Comparison of ENCODE assay signal across 15 cellular contexts in genomic region chr6:40299666-40300065, GRCh38.
DNase-seq lines count a peak whose midpoint lies in the region; ATAC-seq and TF ChIP-seq lines count a peak whose summit lies in the region.
"Had no signal": no experiment of that assay in that cellular context is flagged by ENCODE, and none has a peak within 500 bp of the region (broad histone marks: within the 10 kb centered on the region; RNA-seq: fewer than 3 reads in every experiment).

No MANE protein-coding gene starts in this region.

- H3K27me3 ChIP-seq in foreskin keratinocyte, result no peaks in the 10 kb centered on the region
- H3K27me3 ChIP-seq: BLaER1 treated with 17β-estradiol and CSF1 and Interleukin-3, amounts not matched to agents 10 nM and 100 nM had no signal

- H3K27ac ChIP-seq in foreskin keratinocyte, result no peak overlapping the region
- H3K27ac ChIP-seq: 22Rv1; BLaER1 treated with 17β-estradiol and CSF1 and Interleukin-3, amounts not matched to agents 10 nM and 100 nM had no signal

- no peak for TF ChIP-seq CTCF in foreskin keratinocyte (conservative IDR thresholded peaks at IDR 0.05)

- peak; percentile 37 for DNase-seq in DMS79 treated with DMSO at 0.1 percent for 48 hours (lab: John Stamatoyannopoulos, UW)
- no peak for DNase-seq in DMS79 (lab: John Stamatoyannopoulos, UW)
- DNase-seq in amygdala (lab: John Stamatoyannopoulos, UW), result peak in 37 of 56 donors; percentile 6 to 76 (median 35)
- DNase-seq in hippocampal formation (lab: John Stamatoyannopoulos, UW), result peak; percentile 24 to 43
- peak; percentile 16 for DNase-seq in putamen (ENCODE audit: low spot score)
- no peak for DNase-seq in foreskin keratinocyte
- no peak for DNase-seq in kidney tubule cell (ENCODE audit: low spot score)
- DNase-seq: DMS153, NCI-H2227 treated with DMSO at 0.1 percent for 48 hours, SHP77 treated with DMSO at 0.1 percent for 48 hours had no signal

- H3K4me1 ChIP-seq in foreskin keratinocyte, result no peaks in the 10 kb centered on the region
- H3K4me1 ChIP-seq: BLaER1 treated with 17β-estradiol and CSF1 and Interleukin-3, amounts not matched to agents 10 nM and 100 nM; HAP-1 had no signal

- no peak for ATAC-seq in foreskin keratinocyte
- no peak for ATAC-seq in HG03108 (IDR thresholded peaks at IDR 0.05; ENCODE audit: unreplicated experiment)
- ATAC-seq: Panc1 had no signal

Comparison
In these comparisons a context has a peak if more than half of its experiments do, and no peak if none do; other contexts are left out.
1. DNase-seq: peak in DMS79 treated with DMSO at 0.1 percent for 48 hours (single experiment), amygdala (37 of 56), hippocampal formation (2 of 2) and putamen (single experiment); none in DMS79 (single experiment), foreskin keratinocyte (0 of 2) and kidney tubule cell (single experiment).